ENCODE assay signal across 2 cellular contexts in the genomic region with DNA sequence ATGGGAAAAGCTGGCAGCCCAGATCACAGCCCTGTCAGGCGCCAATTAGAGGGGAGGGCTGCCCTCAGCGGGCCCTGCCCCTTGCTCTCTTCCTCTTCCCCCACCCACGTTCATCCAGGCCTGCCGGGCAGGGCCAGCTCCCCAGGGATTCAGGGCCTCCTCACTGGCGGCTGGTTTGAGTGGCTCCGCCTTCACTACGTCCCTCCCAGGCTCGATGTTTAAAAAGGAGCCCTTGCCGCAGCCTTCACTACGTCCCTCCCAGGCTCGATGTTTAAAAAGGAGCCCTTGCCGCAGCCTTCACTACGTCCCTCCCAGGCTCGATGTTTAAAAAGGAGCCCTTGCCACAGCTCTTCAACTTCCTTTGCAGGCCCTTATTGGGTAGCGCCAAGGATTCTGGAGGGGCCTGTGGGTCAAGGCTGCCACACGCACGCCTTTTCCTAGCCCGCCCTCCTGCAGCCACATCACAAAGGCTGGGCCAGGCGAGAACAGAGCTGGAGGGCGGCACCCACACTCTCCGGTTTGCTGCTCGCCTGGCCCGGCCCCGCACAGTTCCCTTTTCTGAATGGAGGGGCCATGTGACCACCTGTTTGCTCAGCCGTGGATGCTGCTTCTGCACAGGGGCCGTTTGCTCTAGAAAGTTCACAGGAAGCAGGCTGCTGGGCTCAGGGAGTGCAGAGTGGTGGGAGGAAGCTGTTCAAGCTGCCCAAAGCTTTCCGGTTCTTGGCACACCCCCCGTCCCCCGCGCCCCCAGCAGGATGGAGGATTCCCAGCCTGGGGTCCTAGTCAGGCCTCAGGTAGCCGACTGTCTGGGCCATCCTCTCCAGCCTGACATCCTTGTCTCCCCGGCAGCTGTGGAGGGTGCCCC.
TF ChIP-seq lines count a peak whose summit lies in the region.

No MANE protein-coding gene starts in this region.

TF ChIP-seq in GM12891, 5 proteins besides CTCF, POLR2A, EP300 and RAD21:
- TF ChIP-seq SPI1 (IDR thresholded peaks at IDR 0.05; ENCODE audit: low read depth, low read length) (peak; percentile 94), POLR2AphosphoS5 (IDR thresholded peaks at IDR 0.05; ENCODE audit: low read depth, low read length) (no peak; the same call in 1 of the 2 replicates), TAF1 (IDR thresholded peaks at IDR 0.05; ENCODE audit: low read depth, low read length) (peak; percentile 62; the same call in 1 of the 2 replicates)

TF ChIP-seq in HepG2, 621 proteins besides CTCF, POLR2A, EP300 and RAD21 (continues in another document):
- TF ChIP-seq NPAS2 (CRISPR knock-in tag; IDR thresholded peaks at IDR 0.05; ENCODE audit: borderline replicate concordance) (no peak), HOXA7 (CRISPR knock-in tag; IDR thresholded peaks at IDR 0.05) (peak; percentile 94; the same call in 1 of the 2 replicates), LCORL (IDR thresholded peaks at IDR 0.05) (no peak), LCORL (CRISPR knock-in tag; IDR thresholded peaks at IDR 0.05) (peak; percentile 98), ZNF281 (CRISPR knock-in tag; IDR thresholded peaks at IDR 0.05; ENCODE audit: borderline replicate concordance) (no peak; the same call in 1 of the 2 replicates), NCOA1 (CRISPR knock-in tag; IDR thresholded peaks at IDR 0.05) (peak; percentile 24; the same call in 1 of the 2 replicates), TBL1XR1 (IDR thresholded peaks at IDR 0.05; ENCODE audit: borderline replicate concordance, low read length, partially characterized antibody) (no peak), KLF9 (CRISPR knock-in tag; IDR thresholded peaks at IDR 0.05; ENCODE audit: low read depth) (peak; percentile 95; the same call in 1 of the 2 replicates), AGO1 (IDR thresholded peaks at IDR 0.05; ENCODE audit: low read depth, low read length, poor library complexity, severe bottlenecking) (peak; percentile 80), ZNF564 (CRISPR knock-in tag; IDR thresholded peaks at IDR 0.05) (peak; percentile 96), MAFG (CRISPR knock-in tag; IDR thresholded peaks at IDR 0.05) (peak; percentile 25; the same call in 1 of the 2 replicates), TCF12 (IDR thresholded peaks at IDR 0.05) (no peak), TCF12 (CRISPR knock-in tag; IDR thresholded peaks at IDR 0.05) (no peak; the same call in 1 of the 2 replicates), HOMEZ (CRISPR knock-in tag; IDR thresholded peaks at IDR 0.05; ENCODE audit: low read depth) (peak; percentile 62; the same call in 1 of the 2 replicates), ZNF713 (CRISPR knock-in tag; IDR thresholded peaks at IDR 0.05) (peak; percentile 99), NR2C2 (CRISPR knock-in tag; IDR thresholded peaks at IDR 0.05; ENCODE audit: borderline replicate concordance) (no peak; the same call in 1 of the 2 replicates), SALL1 (CRISPR knock-in tag; IDR thresholded peaks at IDR 0.05) (peak; percentile 95), FOSL2 (CRISPR knock-in tag; IDR thresholded peaks at IDR 0.05) (peak; percentile 51; the same call in 1 of the 2 replicates), GLI4 (CRISPR knock-in tag; IDR thresholded peaks at IDR 0.05; ENCODE audit: borderline replicate concordance) (peak; percentile 79), ZNF501 (CRISPR knock-in tag; IDR thresholded peaks at IDR 0.05) (peak; percentile 98), ZZZ3 (CRISPR knock-in tag; IDR thresholded peaks at IDR 0.05; ENCODE audit: borderline replicate concordance) (0 out of 2 replicates have a peak, but pooled peaks have one; percentile 34), ETV5 (CRISPR knock-in tag; IDR thresholded peaks at IDR 0.05; ENCODE audit: borderline replicate concordance) (peak; percentile 86), KDM4B (CRISPR knock-in tag; IDR thresholded peaks at IDR 0.05) (peak; percentile 88), JUNB (CRISPR knock-in tag; IDR thresholded peaks at IDR 0.05; ENCODE audit: borderline replicate concordance) (peak; percentile 84; the same call in 1 of the 2 replicates), ZNF703 (CRISPR knock-in tag; IDR thresholded peaks at IDR 0.05; ENCODE audit: borderline replicate concordance) (peak; percentile 86), ZNF614 (CRISPR knock-in tag; IDR thresholded peaks at IDR 0.05; ENCODE audit: borderline replicate concordance) (peak; percentile 78; the same call in 1 of the 2 replicates), PLSCR1 (CRISPR knock-in tag; IDR thresholded peaks at IDR 0.05; ENCODE audit: borderline replicate concordance) (peak; percentile 94; the same call in 1 of the 2 replicates), SMAD3 (CRISPR knock-in tag; IDR thresholded peaks at IDR 0.05) (peak; percentile 64; the same call in 1 of the 2 replicates), YEATS4 (CRISPR knock-in tag; IDR thresholded peaks at IDR 0.05; ENCODE audit: borderline replicate concordance) (peak; percentile 77), ZNF773 (CRISPR knock-in tag; IDR thresholded peaks at IDR 0.05; ENCODE audit: borderline replicate concordance) (peak; percentile 88; the same call in 1 of the 2 replicates), SRSF9 (IDR thresholded peaks at IDR 0.05; ENCODE audit: borderline replicate concordance, insufficient read depth, low read depth, low read length, poor library complexity, severe bottlenecking) (no peak), TCF7L2 (IDR thresholded peaks at IDR 0.05; ENCODE audit: low read depth, low read length) (no peak), TBP (CRISPR knock-in tag; IDR thresholded peaks at IDR 0.05) (no peak), ISX (CRISPR knock-in tag; conservative IDR thresholded peaks at IDR 0.05) (peak; percentile 94; the same call in 1 of the 2 replicates), ZNF562 (CRISPR knock-in tag; IDR thresholded peaks at IDR 0.05; ENCODE audit: borderline replicate concordance) (no peak)
- TF ChIP-seq, protein P1, sequence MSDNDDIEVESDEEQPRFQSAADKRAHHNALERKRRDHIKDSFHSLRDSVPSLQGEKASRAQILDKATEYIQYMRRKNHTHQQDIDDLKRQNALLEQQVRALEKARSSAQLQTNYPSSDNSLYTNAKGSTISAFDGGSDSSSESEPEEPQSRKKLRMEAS (IDR thresholded peaks at IDR 0.05): peak; percentile 97
- TF ChIP-seq, protein P2, sequence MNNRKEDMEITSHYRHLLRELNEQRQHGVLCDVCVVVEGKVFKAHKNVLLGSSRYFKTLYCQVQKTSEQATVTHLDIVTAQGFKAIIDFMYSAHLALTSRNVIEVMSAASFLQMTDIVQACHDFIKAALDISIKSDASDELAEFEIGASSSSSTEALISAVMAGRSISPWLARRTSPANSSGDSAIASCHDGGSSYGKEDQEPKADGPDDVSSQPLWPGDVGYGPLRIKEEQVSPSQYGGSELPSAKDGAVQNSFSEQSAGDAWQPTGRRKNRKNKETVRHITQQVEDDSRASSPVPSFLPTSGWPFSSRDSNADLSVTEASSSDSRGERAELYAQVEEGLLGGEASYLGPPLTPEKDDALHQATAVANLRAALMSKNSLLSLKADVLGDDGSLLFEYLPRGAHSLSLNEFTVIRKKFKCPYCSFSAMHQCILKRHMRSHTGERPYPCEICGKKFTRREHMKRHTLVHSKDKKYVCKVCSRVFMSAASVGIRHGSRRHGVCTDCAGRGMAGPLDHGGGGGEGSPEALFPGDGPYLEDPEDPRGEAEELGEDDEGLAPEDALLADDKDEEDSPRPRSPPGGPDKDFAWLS (CRISPR knock-in tag; IDR thresholded peaks at IDR 0.05; ENCODE audit: borderline replicate concordance): peak; percentile 6; the same call in 1 of the 2 replicates
- TF ChIP-seq, protein P3, sequence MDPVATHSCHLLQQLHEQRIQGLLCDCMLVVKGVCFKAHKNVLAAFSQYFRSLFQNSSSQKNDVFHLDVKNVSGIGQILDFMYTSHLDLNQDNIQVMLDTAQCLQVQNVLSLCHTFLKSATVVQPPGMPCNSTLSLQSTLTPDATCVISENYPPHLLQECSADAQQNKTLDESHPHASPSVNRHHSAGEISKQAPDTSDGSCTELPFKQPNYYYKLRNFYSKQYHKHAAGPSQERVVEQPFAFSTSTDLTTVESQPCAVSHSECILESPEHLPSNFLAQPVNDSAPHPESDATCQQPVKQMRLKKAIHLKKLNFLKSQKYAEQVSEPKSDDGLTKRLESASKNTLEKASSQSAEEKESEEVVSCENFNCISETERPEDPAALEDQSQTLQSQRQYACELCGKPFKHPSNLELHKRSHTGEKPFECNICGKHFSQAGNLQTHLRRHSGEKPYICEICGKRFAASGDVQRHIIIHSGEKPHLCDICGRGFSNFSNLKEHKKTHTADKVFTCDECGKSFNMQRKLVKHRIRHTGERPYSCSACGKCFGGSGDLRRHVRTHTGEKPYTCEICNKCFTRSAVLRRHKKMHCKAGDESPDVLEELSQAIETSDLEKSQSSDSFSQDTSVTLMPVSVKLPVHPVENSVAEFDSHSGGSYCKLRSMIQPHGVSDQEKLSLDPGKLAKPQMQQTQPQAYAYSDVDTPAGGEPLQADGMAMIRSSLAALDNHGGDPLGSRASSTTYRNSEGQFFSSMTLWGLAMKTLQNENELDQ (CRISPR knock-in tag; IDR thresholded peaks at IDR 0.05; ENCODE audit: borderline replicate concordance): no peak
- TF ChIP-seq, protein P4, sequence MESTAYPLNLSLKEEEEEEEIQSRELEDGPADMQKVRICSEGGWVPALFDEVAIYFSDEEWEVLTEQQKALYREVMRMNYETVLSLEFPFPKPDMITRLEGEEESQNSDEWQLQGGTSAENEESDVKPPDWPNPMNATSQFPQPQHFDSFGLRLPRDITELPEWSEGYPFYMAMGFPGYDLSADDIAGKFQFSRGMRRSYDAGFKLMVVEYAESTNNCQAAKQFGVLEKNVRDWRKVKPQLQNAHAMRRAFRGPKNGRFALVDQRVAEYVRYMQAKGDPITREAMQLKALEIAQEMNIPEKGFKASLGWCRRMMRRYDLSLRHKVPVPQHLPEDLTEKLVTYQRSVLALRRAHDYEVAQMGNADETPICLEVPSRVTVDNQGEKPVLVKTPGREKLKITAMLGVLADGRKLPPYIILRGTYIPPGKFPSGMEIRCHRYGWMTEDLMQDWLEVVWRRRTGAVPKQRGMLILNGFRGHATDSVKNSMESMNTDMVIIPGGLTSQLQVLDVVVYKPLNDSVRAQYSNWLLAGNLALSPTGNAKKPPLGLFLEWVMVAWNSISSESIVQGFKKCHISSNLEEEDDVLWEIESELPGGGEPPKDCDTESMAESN (CRISPR knock-in tag; conservative IDR thresholded peaks at IDR 0.05): peak; percentile 94
- TF ChIP-seq, protein P5, sequence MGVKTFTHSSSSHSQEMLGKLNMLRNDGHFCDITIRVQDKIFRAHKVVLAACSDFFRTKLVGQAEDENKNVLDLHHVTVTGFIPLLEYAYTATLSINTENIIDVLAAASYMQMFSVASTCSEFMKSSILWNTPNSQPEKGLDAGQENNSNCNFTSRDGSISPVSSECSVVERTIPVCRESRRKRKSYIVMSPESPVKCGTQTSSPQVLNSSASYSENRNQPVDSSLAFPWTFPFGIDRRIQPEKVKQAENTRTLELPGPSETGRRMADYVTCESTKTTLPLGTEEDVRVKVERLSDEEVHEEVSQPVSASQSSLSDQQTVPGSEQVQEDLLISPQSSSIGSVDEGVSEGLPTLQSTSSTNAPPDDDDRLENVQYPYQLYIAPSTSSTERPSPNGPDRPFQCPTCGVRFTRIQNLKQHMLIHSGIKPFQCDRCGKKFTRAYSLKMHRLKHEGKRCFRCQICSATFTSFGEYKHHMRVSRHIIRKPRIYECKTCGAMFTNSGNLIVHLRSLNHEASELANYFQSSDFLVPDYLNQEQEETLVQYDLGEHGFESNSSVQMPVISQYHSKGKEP (CRISPR knock-in tag; IDR thresholded peaks at IDR 0.05): peak; percentile 80
- TF ChIP-seq, protein P6, sequence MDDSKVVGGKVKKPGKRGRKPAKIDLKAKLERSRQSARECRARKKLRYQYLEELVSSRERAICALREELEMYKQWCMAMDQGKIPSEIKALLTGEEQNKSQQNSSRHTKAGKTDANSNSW (CRISPR knock-in tag; IDR thresholded peaks at IDR 0.05; ENCODE audit: borderline replicate concordance): no peak; the same call in none of the 2 replicates
- TF ChIP-seq, protein P7, sequence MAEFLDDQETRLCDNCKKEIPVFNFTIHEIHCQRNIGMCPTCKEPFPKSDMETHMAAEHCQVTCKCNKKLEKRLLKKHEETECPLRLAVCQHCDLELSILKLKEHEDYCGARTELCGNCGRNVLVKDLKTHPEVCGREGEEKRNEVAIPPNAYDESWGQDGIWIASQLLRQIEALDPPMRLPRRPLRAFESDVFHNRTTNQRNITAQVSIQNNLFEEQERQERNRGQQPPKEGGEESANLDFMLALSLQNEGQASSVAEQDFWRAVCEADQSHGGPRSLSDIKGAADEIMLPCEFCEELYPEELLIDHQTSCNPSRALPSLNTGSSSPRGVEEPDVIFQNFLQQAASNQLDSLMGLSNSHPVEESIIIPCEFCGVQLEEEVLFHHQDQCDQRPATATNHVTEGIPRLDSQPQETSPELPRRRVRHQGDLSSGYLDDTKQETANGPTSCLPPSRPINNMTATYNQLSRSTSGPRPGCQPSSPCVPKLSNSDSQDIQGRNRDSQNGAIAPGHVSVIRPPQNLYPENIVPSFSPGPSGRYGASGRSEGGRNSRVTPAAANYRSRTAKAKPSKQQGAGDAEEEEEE (CRISPR knock-in tag; IDR thresholded peaks at IDR 0.05; ENCODE audit: borderline replicate concordance): peak; percentile 48; the same call in 1 of the 2 replicates
